Comparison of ENCODE assay signal across 12 cellular contexts in genomic region chr2:43331428-43331827, GRCh38.
DNase-seq lines count a peak whose midpoint lies in the region; TF ChIP-seq lines count a peak whose summit lies in the region.
"Had no signal": no experiment of that assay in that cellular context is flagged by ENCODE, and none has a peak within 500 bp of the region (broad histone marks: within the 10 kb centered on the region; RNA-seq: fewer than 3 reads in every experiment).

No MANE protein-coding gene starts in this region.

- no peaks in the 10 kb centered on the region for H3K9me3 ChIP-seq in esophagus squamous epithelium
- H3K9me3 ChIP-seq in smooth muscle cell (replicated peaks; ENCODE audit: low read depth), result no peaks in the 10 kb centered on the region

- H3K36me3 ChIP-seq in esophagus squamous epithelium (no peaks in the 10 kb centered on the region), smooth muscle cell (ENCODE audit: low read depth) (no peaks in the 10 kb centered on the region)

- TF ChIP-seq CTCF in CD14-positive monocyte (IDR thresholded peaks at IDR 0.05), result no peak
- TF ChIP-seq CTCF in esophagus squamous epithelium (IDR thresholded peaks at IDR 0.05), result no peak
- no peak for TF ChIP-seq CTCF in nephron (IDR thresholded peaks at IDR 0.05; ENCODE audit: unreplicated experiment in 3 of 3)
- TF ChIP-seq CTCF in smooth muscle cell (IDR thresholded peaks at IDR 0.05; ENCODE audit: borderline replicate concordance, insufficient read depth, poor library complexity, severe bottlenecking), result no peak

- H3K27ac Mint-ChIP-seq in CD14-positive monocyte, result peak overlapping the region; percentile 23 to 88 (median 59)
- peak overlapping the region; percentile 49 to 94 (median 80) for H3K27ac Mint-ChIP-seq in nephron
- no peak overlapping the region for H3K27ac Mint-ChIP-seq in immature natural killer cell
- H3K27ac Mint-ChIP-seq: activated CD8-positive, alpha-beta T cell treated with anti-CD3 and anti-CD28 coated beads, Interleukin-2, amount 10 ng/mL, durations not matched to agents 7 days and 5 days; GM23338 had no signal

- H3K4me3 ChIP-seq in esophagus squamous epithelium, result no peak overlapping the region
- H3K4me3 ChIP-seq in smooth muscle cell, result no peak overlapping the region
- H3K4me3 ChIP-seq: GM23338 had no signal

- H3K27me3 ChIP-seq in esophagus squamous epithelium (no peaks in the 10 kb centered on the region), smooth muscle cell (ENCODE audit: low read depth) (no peaks in the 10 kb centered on the region)

- no peaks in the 10 kb centered on the region for H4K20me1 ChIP-seq in smooth muscle cell (ENCODE audit: low read depth)

- H3K9me3 Mint-ChIP-seq in CD14-positive monocyte (peaks cover 0 to 2% (median 0%) of the 10 kb centered on the region in 7 donors), nephron (no peaks in the 10 kb centered on the region), immature natural killer cell (no peaks in the 10 kb centered on the region)
- H3K9me3 Mint-ChIP-seq: GM23338 had no signal

- H3K36me3 Mint-ChIP-seq in CD14-positive monocyte (peaks cover 5% of the 10 kb centered on the region in 2 donors), nephron (ENCODE audit: low read depth) (no peaks in the 10 kb centered on the region), immature natural killer cell (peaks cover 15 to 19% (median 19%) of the 10 kb centered on the region in 3 donors)

- intact Hi-C loops in CD14-positive monocyte (cut with micrococcal nuclease) (no loop called here), esophagus squamous epithelium (cut with DNase I) (no loop called here)

- no peak for TF ChIP-seq POLR2A in esophagus squamous epithelium (IDR thresholded peaks at IDR 0.05)

- no peak overlapping the region for H3K4me2 ChIP-seq in smooth muscle cell
- H3K4me2 ChIP-seq: GM23338 had no signal

- H3K4me1 Mint-ChIP-seq in CD14-positive monocyte (peaks cover 61% of the 10 kb centered on the region), nephron (peaks cover 77% of the 10 kb centered on the region), immature natural killer cell (peaks cover 0 to under 1% of the 10 kb centered on the region in 2 donors)

- no peak overlapping the region for H3K9ac ChIP-seq in smooth muscle cell (ENCODE audit: low read depth)

- WGBS in esophagus squamous epithelium, 2 donors, result 89 to 93% methylated on average over 1 of the region's 1 CpG
- WGBS in smooth muscle cell (ENCODE audit: low lambda C conversion rate), result 79% methylated on average over 1 of the region's 1 CpG

- DNase-seq in CD14-positive monocyte (ENCODE audit: low spot score) (no peak), RPMI7951 (ENCODE audit: low read depth) (peak; percentile 50), esophagus squamous epithelium (lab: John Stamatoyannopoulos, UW) (no peak), GM19238 (ENCODE audit: insufficient read length, low spot score) (no peak), NCI-H1436 treated with DMSO at 0.1 percent for 48 hours (lab: John Stamatoyannopoulos, UW) (no peak), immature natural killer cell (no peak), smooth muscle cell (lab: John Stamatoyannopoulos, UW; ENCODE audit: unreplicated experiment) (no peak)
- DNase-seq: activated CD8-positive, alpha-beta T cell treated with anti-CD3 and anti-CD28 coated beads, Interleukin-2, amount 10 ng/mL, durations not matched to agents 7 days and 5 days; islet precursor cell had no signal

- H3K4me1 ChIP-seq in esophagus squamous epithelium, result peaks cover 20 to 79% (median 30%) of the 10 kb centered on the region in 3 donors
- peaks cover 18% of the 10 kb centered on the region for H3K4me1 ChIP-seq in smooth muscle cell (ENCODE audit: low read depth)

- H3K27me3 Mint-ChIP-seq in CD14-positive monocyte (ENCODE audit: low read depth in 3 of 3), result peaks cover 0 to 2% (median 0%) of the 10 kb centered on the region in 3 donors
- no peaks in the 10 kb centered on the region for H3K27me3 Mint-ChIP-seq in nephron (ENCODE audit: low read depth)
- peaks cover 0 to 2% (median 0%) of the 10 kb centered on the region in 3 donors for H3K27me3 Mint-ChIP-seq in immature natural killer cell (ENCODE audit: low read depth in 3 of 3)

- no peaks in the 10 kb centered on the region for H3K79me2 ChIP-seq in smooth muscle cell (ENCODE audit: low read depth)

- no peak overlapping the region for H2AFZ ChIP-seq in smooth muscle cell (ENCODE audit: low read depth)
- H2AFZ ChIP-seq: GM23338 had no signal

- H3K27ac ChIP-seq in esophagus squamous epithelium (peak overlapping the region in 3 of 4 donors; percentile 16 to 84 (median 47)), smooth muscle cell (ENCODE audit: low read depth) (no peak overlapping the region)
- H3K27ac ChIP-seq: epithelial cell of prostate had no signal

- H3F3A ChIP-seq in smooth muscle cell (ENCODE audit: low read depth), result peaks cover 13% of the 10 kb centered on the region

- no peak overlapping the region for H3K4me3 Mint-ChIP-seq in CD14-positive monocyte
- H3K4me3 Mint-ChIP-seq in nephron, result peak overlapping the region in 1 of 3 experiments; percentile 2
- H3K4me3 Mint-ChIP-seq in immature natural killer cell, result no peak overlapping the region
- H3K4me3 Mint-ChIP-seq: activated CD8-positive, alpha-beta T cell treated with anti-CD3 and anti-CD28 coated beads, Interleukin-2, amount 10 ng/mL, durations not matched to agents 7 days and 5 days; GM23338 had no signal

Comparison
In these comparisons a context has a peak if more than half of its experiments do, and no peak if none do; other contexts are left out.
1. H3K27ac Mint-ChIP-seq: peak in CD14-positive monocyte (7 of 7) and nephron (3 of 3); none in immature natural killer cell (0 of 6).